Comparison of ENCODE assay signal across 2 cellular contexts in the genomic region with DNA sequence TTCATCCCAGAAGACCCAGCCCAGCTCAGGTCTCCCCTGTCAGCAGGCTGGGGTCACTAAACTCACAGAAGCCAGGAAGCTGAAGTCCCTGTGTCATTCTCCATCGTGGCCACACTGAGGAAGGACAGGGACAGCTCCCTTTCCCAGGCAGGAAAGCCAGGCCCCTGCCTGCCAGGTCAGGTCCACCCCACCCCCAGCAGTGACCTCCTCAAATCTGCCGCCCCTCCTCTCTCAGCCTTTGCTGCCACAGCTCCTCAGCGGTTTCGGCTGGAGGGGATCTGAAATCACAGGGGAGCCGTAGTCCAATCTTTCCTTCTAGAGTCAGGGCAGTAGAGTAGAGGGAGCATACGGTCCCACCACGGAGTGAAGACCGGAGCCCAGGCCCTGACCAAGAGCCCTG.
TF ChIP-seq lines count a peak whose summit lies in the region.

No MANE protein-coding gene starts in this region.

TF ChIP-seq in WTC11, 78 proteins besides CTCF, POLR2A, EP300 and RAD21:
- TF ChIP-seq HMGA2 (CRISPR knock-in tag; IDR thresholded peaks at IDR 0.05) = no peak
- no peak for TF ChIP-seq ZNF232 (CRISPR knock-in tag; IDR thresholded peaks at IDR 0.05)
- TF ChIP-seq CBFB (CRISPR knock-in tag; IDR thresholded peaks at IDR 0.05; ENCODE audit: low read depth) = no peak
- no peak for TF ChIP-seq ZNF423 (CRISPR knock-in tag; IDR thresholded peaks at IDR 0.05)
- no peak for TF ChIP-seq GABPB1 (CRISPR knock-in tag; IDR thresholded peaks at IDR 0.05)
- TF ChIP-seq FOXP1 (CRISPR knock-in tag; IDR thresholded peaks at IDR 0.05; ENCODE audit: borderline replicate concordance) = no peak
- TF ChIP-seq, protein P1, sequence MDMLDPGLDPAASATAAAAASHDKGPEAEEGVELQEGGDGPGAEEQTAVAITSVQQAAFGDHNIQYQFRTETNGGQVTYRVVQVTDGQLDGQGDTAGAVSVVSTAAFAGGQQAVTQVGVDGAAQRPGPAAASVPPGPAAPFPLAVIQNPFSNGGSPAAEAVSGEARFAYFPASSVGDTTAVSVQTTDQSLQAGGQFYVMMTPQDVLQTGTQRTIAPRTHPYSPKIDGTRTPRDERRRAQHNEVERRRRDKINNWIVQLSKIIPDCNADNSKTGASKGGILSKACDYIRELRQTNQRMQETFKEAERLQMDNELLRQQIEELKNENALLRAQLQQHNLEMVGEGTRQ (CRISPR knock-in tag; IDR thresholded peaks at IDR 0.05) = no peak
- TF ChIP-seq, protein P2, sequence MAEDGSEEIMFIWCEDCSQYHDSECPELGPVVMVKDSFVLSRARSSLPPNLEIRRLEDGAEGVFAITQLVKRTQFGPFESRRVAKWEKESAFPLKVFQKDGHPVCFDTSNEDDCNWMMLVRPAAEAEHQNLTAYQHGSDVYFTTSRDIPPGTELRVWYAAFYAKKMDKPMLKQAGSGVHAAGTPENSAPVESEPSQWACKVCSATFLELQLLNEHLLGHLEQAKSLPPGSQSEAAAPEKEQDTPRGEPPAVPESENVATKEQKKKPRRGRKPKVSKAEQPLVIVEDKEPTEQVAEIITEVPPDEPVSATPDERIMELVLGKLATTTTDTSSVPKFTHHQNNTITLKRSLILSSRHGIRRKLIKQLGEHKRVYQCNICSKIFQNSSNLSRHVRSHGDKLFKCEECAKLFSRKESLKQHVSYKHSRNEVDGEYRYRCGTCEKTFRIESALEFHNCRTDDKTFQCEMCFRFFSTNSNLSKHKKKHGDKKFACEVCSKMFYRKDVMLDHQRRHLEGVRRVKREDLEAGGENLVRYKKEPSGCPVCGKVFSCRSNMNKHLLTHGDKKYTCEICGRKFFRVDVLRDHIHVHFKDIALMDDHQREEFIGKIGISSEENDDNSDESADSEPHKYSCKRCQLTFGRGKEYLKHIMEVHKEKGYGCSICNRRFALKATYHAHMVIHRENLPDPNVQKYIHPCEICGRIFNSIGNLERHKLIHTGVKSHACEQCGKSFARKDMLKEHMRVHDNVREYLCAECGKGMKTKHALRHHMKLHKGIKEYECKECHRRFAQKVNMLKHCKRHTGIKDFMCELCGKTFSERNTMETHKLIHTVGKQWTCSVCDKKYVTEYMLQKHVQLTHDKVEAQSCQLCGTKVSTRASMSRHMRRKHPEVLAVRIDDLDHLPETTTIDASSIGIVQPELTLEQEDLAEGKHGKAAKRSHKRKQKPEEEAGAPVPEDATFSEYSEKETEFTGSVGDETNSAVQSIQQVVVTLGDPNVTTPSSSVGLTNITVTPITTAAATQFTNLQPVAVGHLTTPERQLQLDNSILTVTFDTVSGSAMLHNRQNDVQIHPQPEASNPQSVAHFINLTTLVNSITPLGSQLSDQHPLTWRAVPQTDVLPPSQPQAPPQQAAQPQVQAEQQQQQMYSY (CRISPR knock-in tag; IDR thresholded peaks at IDR 0.05) = no peak
- no peak for TF ChIP-seq ZNF396 (CRISPR knock-in tag; IDR thresholded peaks at IDR 0.05; ENCODE audit: borderline replicate concordance)
- TF ChIP-seq, protein P3, sequence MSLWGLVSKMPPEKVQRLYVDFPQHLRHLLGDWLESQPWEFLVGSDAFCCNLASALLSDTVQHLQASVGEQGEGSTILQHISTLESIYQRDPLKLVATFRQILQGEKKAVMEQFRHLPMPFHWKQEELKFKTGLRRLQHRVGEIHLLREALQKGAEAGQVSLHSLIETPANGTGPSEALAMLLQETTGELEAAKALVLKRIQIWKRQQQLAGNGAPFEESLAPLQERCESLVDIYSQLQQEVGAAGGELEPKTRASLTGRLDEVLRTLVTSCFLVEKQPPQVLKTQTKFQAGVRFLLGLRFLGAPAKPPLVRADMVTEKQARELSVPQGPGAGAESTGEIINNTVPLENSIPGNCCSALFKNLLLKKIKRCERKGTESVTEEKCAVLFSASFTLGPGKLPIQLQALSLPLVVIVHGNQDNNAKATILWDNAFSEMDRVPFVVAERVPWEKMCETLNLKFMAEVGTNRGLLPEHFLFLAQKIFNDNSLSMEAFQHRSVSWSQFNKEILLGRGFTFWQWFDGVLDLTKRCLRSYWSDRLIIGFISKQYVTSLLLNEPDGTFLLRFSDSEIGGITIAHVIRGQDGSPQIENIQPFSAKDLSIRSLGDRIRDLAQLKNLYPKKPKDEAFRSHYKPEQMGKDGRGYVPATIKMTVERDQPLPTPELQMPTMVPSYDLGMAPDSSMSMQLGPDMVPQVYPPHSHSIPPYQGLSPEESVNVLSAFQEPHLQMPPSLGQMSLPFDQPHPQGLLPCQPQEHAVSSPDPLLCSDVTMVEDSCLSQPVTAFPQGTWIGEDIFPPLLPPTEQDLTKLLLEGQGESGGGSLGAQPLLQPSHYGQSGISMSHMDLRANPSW (CRISPR knock-in tag; conservative IDR thresholded peaks at IDR 0.05; ENCODE audit: low read depth) = no peak
- TF ChIP-seq ETV6 (CRISPR knock-in tag; IDR thresholded peaks at IDR 0.05) = no peak
- no peak for TF ChIP-seq ZNF121 (CRISPR knock-in tag; IDR thresholded peaks at IDR 0.05)
- TF ChIP-seq, protein P4, sequence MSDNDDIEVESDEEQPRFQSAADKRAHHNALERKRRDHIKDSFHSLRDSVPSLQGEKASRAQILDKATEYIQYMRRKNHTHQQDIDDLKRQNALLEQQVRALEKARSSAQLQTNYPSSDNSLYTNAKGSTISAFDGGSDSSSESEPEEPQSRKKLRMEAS (CRISPR knock-in tag; IDR thresholded peaks at IDR 0.05) = no peak
- TF ChIP-seq GTF2I (CRISPR knock-in tag; conservative IDR thresholded peaks at IDR 0.05) = no peak
TF ChIP-seq in WTC11: peak in this region for 0.

TF ChIP-seq in H1, 55 proteins besides CTCF, POLR2A, EP300 and RAD21:
- TF ChIP-seq CEBPB (IDR thresholded peaks at IDR 0.05; ENCODE audit: low read depth, low read length) (no peak), KDM4A (IDR thresholded peaks at IDR 0.05; ENCODE audit: low read depth, low read length, severe bottlenecking) (no peak), SP4 (IDR thresholded peaks at IDR 0.05; ENCODE audit: low read length) (no peak), NRF1 (IDR thresholded peaks at IDR 0.05; ENCODE audit: low read depth, low read length) (no peak), TAF7 (optimal IDR thresholded peaks at IDR 0.05; ENCODE audit: borderline replicate concordance, low read depth, low read length) (no peak), BCL11A (IDR thresholded peaks at IDR 0.05; ENCODE audit: low read depth in 2 of 2, low read length in 2 of 2) (no peak), POLR2AphosphoS5 (IDR thresholded peaks at IDR 0.05; ENCODE audit: low read depth, low read length) (no peak), GABPA (IDR thresholded peaks at IDR 0.05; ENCODE audit: borderline replicate concordance, insufficient read depth, low read length) (no peak)
- TF ChIP-seq, protein P4 (IDR thresholded peaks at IDR 0.05) = no peak
